ENCODE assay signal across 8 cellular contexts in the genomic region with DNA sequence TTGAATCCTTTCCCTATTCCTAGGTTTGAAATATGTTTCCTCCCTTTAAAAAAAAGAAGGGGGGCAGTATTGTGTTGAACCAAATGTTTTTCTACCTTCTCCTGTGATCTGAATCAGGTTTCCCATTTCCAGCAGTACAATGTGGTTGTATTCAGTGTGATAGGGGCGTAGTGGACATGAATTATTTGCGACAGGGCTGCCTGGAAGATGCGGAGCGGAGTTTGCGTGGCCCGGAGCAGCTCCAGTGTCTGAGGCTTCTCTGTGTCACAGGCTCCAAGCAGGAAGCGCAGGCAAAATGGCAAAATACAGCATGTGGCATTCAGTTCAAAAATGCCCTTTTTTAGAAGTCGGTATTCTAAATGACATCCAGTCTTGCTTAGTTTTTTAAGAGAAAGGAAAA.
DNase-seq lines count a peak whose midpoint lies in the region; ATAC-seq, FAIRE-seq and TF ChIP-seq lines count a peak whose summit lies in the region.

No MANE protein-coding gene starts in this region.

- in situ Hi-C loops in G401 (cut with HindIII; ENCODE audit: low sequenced_read_pairs), result no loop called here

- H3K27ac ChIP-seq in WERI-Rb-1 (peak overlapping the region; percentile 43), kidney (ENCODE audit: low read depth in 2 of 2, low read length in 2 of 2) (peak overlapping the region; percentile 61 to 68)

- no peak for TF ChIP-seq CTCF in WERI-Rb-1 (IDR thresholded peaks at IDR 0.05; ENCODE audit: low read depth, low read length)
- no peak for TF ChIP-seq CTCF in kidney (IDR thresholded peaks at IDR 0.05; ENCODE audit: borderline replicate concordance, extremely low read depth, insufficient read depth)

- no peaks in the 10 kb centered on the region for H3K36me3 ChIP-seq in WERI-Rb-1
- H3K36me3 ChIP-seq in kidney (ENCODE audit: control insufficient read depth in 1 of 2, insufficient read depth in 2 of 2, low read length in 2 of 2), result no peaks in the 10 kb centered on the region

- H3K4me1 ChIP-seq in kidney (ENCODE audit: control insufficient read depth in 1 of 2, insufficient read depth in 1 of 2, low read depth in 1 of 2, low read length in 2 of 2), result peaks cover 31 to 39% of the 10 kb centered on the region in 2 donors

- no peaks in the 10 kb centered on the region for H3K27me3 ChIP-seq in WERI-Rb-1 (ENCODE audit: insufficient read depth, low read depth, severe bottlenecking)

- H3K9me3 ChIP-seq in WERI-Rb-1 (ENCODE audit: severe bottlenecking) (no peaks in the 10 kb centered on the region), kidney (ENCODE audit: control insufficient read depth in 1 of 2, low read length in 2 of 2) (no peaks in the 10 kb centered on the region)

- H3K4me3 ChIP-seq in WERI-Rb-1 (ENCODE audit: low read depth, low read length) (peak overlapping the region; percentile 75), kidney (ENCODE audit: low read length in 2 of 2) (peak overlapping the region; percentile 74 to 82)

- H3K9ac ChIP-seq in kidney (ENCODE audit: low read length in 2 of 2), result peak overlapping the region in 1 of 2 donors; percentile 59

- FAIRE-seq in kidney (lab: Jason Lieb, UNC), result no peak

- DNase-seq in G401 (ENCODE audit: low spot score) (peak; percentile 96), NCI-H2196 treated with DMSO at 0.1 percent for 48 hours (lab: John Stamatoyannopoulos, UW; ENCODE audit: unreplicated experiment) (peak; percentile 31), WERI-Rb-1 (peak; percentile 87), cerebellar nuclear complex (lab: John Stamatoyannopoulos, UW) (peak; percentile 42 to 88), kidney (peak; percentile 90)
- DNase-seq in stimulated activated CD4-positive, alpha-beta T cell treated with anti-CD3 and anti-CD28 coated beads, Interleukin-12 subunit alpha, Interleukin-12 subunit beta, amount 100 ng/mL, for 24 hours (ENCODE audit: low read depth in 2 of 2), result peak; percentile 37 to 71

- intact Hi-C loops in kidney (cut with DNase I), result no loop called here

- ATAC-seq in HG03066 (IDR thresholded peaks at IDR 0.05; ENCODE audit: low read depth, unreplicated experiment) (peak; percentile 42), HG03159 (IDR thresholded peaks at IDR 0.05; ENCODE audit: unreplicated experiment) (no peak)

Comparison
In these comparisons a context has a peak if more than half of its experiments do, and no peak if none do; other contexts are left out.
1. DNase-seq: peak in every context shown above with its lines; median percentile 96 in G401; 90 in kidney; 87 in WERI-Rb-1; 65 in cerebellar nuclear complex; 54 in stimulated activated CD4-positive, alpha-beta T cell treated with anti-CD3 and anti-CD28 coated beads, Interleukin-12 subunit alpha, Interleukin-12 subunit beta, amount 100 ng/mL, for 24 hours; 31 in NCI-H2196 treated with DMSO at 0.1 percent for 48 hours.